Comparison of ENCODE assay signal across 1 cellular context in the genomic region with DNA sequence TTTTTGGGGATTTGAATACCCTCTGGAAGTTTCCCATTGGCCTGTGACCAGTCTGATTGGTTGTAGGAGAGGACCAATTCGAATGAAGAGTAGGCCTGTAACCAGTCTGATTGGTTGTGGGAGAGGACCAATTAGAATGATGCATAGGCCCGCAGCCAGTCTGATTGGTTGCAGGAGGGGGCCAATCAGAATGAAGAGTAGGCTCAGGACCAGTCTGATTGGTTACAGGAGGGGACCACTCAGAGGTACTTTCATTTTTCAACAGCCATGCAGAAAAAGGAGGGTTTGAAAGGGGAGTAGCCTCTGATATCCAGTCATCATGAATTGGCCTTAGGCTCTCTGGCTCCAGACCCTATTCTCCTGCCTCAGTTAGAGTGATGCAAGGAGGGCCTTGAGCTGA.
TF ChIP-seq lines count a peak whose summit lies in the region.

No MANE protein-coding gene starts in this region.

TF ChIP-seq in WTC11, 78 proteins besides CTCF, POLR2A, EP300 and RAD21:
- TF ChIP-seq, protein P1, sequence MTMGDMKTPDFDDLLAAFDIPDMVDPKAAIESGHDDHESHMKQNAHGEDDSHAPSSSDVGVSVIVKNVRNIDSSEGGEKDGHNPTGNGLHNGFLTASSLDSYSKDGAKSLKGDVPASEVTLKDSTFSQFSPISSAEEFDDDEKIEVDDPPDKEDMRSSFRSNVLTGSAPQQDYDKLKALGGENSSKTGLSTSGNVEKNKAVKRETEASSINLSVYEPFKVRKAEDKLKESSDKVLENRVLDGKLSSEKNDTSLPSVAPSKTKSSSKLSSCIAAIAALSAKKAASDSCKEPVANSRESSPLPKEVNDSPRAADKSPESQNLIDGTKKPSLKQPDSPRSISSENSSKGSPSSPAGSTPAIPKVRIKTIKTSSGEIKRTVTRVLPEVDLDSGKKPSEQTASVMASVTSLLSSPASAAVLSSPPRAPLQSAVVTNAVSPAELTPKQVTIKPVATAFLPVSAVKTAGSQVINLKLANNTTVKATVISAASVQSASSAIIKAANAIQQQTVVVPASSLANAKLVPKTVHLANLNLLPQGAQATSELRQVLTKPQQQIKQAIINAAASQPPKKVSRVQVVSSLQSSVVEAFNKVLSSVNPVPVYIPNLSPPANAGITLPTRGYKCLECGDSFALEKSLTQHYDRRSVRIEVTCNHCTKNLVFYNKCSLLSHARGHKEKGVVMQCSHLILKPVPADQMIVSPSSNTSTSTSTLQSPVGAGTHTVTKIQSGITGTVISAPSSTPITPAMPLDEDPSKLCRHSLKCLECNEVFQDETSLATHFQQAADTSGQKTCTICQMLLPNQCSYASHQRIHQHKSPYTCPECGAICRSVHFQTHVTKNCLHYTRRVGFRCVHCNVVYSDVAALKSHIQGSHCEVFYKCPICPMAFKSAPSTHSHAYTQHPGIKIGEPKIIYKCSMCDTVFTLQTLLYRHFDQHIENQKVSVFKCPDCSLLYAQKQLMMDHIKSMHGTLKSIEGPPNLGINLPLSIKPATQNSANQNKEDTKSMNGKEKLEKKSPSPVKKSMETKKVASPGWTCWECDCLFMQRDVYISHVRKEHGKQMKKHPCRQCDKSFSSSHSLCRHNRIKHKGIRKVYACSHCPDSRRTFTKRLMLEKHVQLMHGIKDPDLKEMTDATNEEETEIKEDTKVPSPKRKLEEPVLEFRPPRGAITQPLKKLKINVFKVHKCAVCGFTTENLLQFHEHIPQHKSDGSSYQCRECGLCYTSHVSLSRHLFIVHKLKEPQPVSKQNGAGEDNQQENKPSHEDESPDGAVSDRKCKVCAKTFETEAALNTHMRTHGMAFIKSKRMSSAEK (CRISPR knock-in tag; IDR thresholded peaks at IDR 0.05; ENCODE audit: borderline replicate concordance): no peak
- peak; percentile 87 for TF ChIP-seq NFYB (CRISPR knock-in tag; conservative IDR thresholded peaks at IDR 0.05; ENCODE audit: low read depth)
- TF ChIP-seq, protein P2, sequence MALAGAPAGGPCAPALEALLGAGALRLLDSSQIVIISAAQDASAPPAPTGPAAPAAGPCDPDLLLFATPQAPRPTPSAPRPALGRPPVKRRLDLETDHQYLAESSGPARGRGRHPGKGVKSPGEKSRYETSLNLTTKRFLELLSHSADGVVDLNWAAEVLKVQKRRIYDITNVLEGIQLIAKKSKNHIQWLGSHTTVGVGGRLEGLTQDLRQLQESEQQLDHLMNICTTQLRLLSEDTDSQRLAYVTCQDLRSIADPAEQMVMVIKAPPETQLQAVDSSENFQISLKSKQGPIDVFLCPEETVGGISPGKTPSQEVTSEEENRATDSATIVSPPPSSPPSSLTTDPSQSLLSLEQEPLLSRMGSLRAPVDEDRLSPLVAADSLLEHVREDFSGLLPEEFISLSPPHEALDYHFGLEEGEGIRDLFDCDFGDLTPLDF (CRISPR knock-in tag; IDR thresholded peaks at IDR 0.05): no peak
- no peak for TF ChIP-seq TP53 (CRISPR knock-in tag; IDR thresholded peaks at IDR 0.05)
